In genomic region chr1:77682442-77683141, GRCh38 we compare ENCODE assay signal across 1 cellular context.
TF ChIP-seq lines count a peak whose summit lies in the region.

Gene ZZZ3 (minus strand): TSS chr1:77682658. CDS start chr1:77633354, 49,304 bp downstream.

TF ChIP-seq in K562, 482 proteins besides CTCF, POLR2A, EP300 and RAD21 (continued from another document and continues in another):
- TF ChIP-seq E4F1 (CRISPR knock-in tag; IDR thresholded peaks at IDR 0.05; ENCODE audit: borderline replicate concordance), result 0 out of 2 replicates have a peak, but pooled peaks have one; percentile 51
- TF ChIP-seq GABPA (tag; conservative IDR thresholded peaks at IDR 0.05; ENCODE audit: low read depth), result no peak
- TF ChIP-seq EP400 (IDR thresholded peaks at IDR 0.05), result peak; percentile 97
- peak; percentile 60 for TF ChIP-seq CXXC5 (CRISPR knock-in tag; IDR thresholded peaks at IDR 0.05)
- peak in 1 of 2 experiments; percentile 4; a peak in 1 of 4 replicates for TF ChIP-seq RCOR1 (IDR thresholded peaks at IDR 0.05; ENCODE audit: borderline replicate concordance in 1 of 2, low read depth in 2 of 2, low read length in 2 of 2)
- peak; percentile 72 for TF ChIP-seq SUPT5H (IDR thresholded peaks at IDR 0.05)
- TF ChIP-seq, protein P1, sequence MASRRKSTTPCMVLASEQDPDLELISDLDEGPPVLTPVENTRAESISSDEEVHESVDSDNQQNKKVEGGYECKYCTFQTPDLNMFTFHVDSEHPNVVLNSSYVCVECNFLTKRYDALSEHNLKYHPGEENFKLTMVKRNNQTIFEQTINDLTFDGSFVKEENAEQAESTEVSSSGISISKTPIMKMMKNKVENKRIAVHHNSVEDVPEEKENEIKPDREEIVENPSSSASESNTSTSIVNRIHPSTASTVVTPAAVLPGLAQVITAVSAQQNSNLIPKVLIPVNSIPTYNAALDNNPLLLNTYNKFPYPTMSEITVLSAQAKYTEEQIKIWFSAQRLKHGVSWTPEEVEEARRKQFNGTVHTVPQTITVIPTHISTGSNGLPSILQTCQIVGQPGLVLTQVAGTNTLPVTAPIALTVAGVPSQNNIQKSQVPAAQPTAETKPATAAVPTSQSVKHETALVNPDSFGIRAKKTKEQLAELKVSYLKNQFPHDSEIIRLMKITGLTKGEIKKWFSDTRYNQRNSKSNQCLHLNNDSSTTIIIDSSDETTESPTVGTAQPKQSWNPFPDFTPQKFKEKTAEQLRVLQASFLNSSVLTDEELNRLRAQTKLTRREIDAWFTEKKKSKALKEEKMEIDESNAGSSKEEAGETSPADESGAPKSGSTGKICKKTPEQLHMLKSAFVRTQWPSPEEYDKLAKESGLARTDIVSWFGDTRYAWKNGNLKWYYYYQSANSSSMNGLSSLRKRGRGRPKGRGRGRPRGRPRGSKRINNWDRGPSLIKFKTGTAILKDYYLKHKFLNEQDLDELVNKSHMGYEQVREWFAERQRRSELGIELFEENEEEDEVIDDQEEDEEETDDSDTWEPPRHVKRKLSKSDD (conservative IDR thresholded peaks at IDR 0.05; ENCODE audit: low read length), result peak; percentile 99
- TF ChIP-seq NFATC3 (IDR thresholded peaks at IDR 0.05), result no peak; the same call in 1 of the 2 replicates
- peak; percentile 82 for TF ChIP-seq PRDM10 (IDR thresholded peaks at IDR 0.05; ENCODE audit: partially characterized antibody)
- TF ChIP-seq CBX3 (IDR thresholded peaks at IDR 0.05; ENCODE audit: borderline replicate concordance in 1 of 2, low read length in 2 of 2), result 0 out of 3 replicates have a peak, but pooled peaks of 1 of the 2 experiments have one; percentile 11
- peak; percentile 33; the same call in 1 of the 2 replicates for TF ChIP-seq L3MBTL2 (IDR thresholded peaks at IDR 0.05)
- TF ChIP-seq PHF20 (IDR thresholded peaks at IDR 0.05; ENCODE audit: partially characterized antibody), result peak; percentile 82
- 0 out of 2 replicates have a peak, but pooled peaks have one; percentile 43 for TF ChIP-seq ZNF384 (IDR thresholded peaks at IDR 0.05; ENCODE audit: low read depth, low read length)
- TF ChIP-seq KDM2B (CRISPR knock-in tag; IDR thresholded peaks at IDR 0.05), result no peak
- 0 out of 2 replicates have a peak, but pooled peaks have one; percentile 2 for TF ChIP-seq ZNF436 (CRISPR knock-in tag; IDR thresholded peaks at IDR 0.05)
- TF ChIP-seq, protein P2, sequence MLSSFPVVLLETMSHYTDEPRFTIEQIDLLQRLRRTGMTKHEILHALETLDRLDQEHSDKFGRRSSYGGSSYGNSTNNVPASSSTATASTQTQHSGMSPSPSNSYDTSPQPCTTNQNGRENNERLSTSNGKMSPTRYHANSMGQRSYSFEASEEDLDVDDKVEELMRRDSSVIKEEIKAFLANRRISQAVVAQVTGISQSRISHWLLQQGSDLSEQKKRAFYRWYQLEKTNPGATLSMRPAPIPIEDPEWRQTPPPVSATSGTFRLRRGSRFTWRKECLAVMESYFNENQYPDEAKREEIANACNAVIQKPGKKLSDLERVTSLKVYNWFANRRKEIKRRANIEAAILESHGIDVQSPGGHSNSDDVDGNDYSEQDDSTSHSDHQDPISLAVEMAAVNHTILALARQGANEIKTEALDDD (IDR thresholded peaks at IDR 0.05), result peak; percentile 50; the same call in 1 of the 2 replicates
- peak; percentile 80 for TF ChIP-seq ASH1L (IDR thresholded peaks at IDR 0.05; ENCODE audit: borderline replicate concordance, low read depth, partially characterized antibody)
- TF ChIP-seq, protein P3, sequence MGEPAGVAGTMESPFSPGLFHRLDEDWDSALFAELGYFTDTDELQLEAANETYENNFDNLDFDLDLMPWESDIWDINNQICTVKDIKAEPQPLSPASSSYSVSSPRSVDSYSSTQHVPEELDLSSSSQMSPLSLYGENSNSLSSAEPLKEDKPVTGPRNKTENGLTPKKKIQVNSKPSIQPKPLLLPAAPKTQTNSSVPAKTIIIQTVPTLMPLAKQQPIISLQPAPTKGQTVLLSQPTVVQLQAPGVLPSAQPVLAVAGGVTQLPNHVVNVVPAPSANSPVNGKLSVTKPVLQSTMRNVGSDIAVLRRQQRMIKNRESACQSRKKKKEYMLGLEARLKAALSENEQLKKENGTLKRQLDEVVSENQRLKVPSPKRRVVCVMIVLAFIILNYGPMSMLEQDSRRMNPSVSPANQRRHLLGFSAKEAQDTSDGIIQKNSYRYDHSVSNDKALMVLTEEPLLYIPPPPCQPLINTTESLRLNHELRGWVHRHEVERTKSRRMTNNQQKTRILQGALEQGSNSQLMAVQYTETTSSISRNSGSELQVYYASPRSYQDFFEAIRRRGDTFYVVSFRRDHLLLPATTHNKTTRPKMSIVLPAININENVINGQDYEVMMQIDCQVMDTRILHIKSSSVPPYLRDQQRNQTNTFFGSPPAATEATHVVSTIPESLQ (CRISPR knock-in tag; IDR thresholded peaks at IDR 0.05), result no peak
- TF ChIP-seq SIX5 (IDR thresholded peaks at IDR 0.05; ENCODE audit: borderline replicate concordance in 1 of 2, insufficient read depth in 1 of 2, low read depth in 1 of 2, low read length in 2 of 2), result peak in 1 of 2 experiments; percentile 3; a peak in 1 of 4 replicates
- TF ChIP-seq NCOA6 (IDR thresholded peaks at IDR 0.05), result no peak
- TF ChIP-seq TOE1 (IDR thresholded peaks at IDR 0.05; ENCODE audit: borderline replicate concordance), result peak; percentile 80; the same call in 1 of the 2 replicates
- TF ChIP-seq TOE1 (CRISPR knock-in tag; IDR thresholded peaks at IDR 0.05; ENCODE audit: borderline replicate concordance, low read depth), result no peak
- TF ChIP-seq, protein P4, sequence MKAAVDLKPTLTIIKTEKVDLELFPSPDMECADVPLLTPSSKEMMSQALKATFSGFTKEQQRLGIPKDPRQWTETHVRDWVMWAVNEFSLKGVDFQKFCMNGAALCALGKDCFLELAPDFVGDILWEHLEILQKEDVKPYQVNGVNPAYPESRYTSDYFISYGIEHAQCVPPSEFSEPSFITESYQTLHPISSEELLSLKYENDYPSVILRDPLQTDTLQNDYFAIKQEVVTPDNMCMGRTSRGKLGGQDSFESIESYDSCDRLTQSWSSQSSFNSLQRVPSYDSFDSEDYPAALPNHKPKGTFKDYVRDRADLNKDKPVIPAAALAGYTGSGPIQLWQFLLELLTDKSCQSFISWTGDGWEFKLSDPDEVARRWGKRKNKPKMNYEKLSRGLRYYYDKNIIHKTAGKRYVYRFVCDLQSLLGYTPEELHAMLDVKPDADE (conservative IDR thresholded peaks at IDR 0.05; ENCODE audit: control insufficient read depth, low read depth, low read length), result peak; percentile 52; the same call in 1 of the 2 replicates
- peak; percentile 76 for TF ChIP-seq TFE3 (CRISPR knock-in tag; IDR thresholded peaks at IDR 0.05)
- TF ChIP-seq ZNF311 (CRISPR knock-in tag; IDR thresholded peaks at IDR 0.05), result no peak
- TF ChIP-seq MAFK (IDR thresholded peaks at IDR 0.05; ENCODE audit: low read length), result no peak
- peak; percentile 51; the same call in 1 of the 2 replicates for TF ChIP-seq RNF2 (IDR thresholded peaks at IDR 0.05)
- TF ChIP-seq, protein P5, sequence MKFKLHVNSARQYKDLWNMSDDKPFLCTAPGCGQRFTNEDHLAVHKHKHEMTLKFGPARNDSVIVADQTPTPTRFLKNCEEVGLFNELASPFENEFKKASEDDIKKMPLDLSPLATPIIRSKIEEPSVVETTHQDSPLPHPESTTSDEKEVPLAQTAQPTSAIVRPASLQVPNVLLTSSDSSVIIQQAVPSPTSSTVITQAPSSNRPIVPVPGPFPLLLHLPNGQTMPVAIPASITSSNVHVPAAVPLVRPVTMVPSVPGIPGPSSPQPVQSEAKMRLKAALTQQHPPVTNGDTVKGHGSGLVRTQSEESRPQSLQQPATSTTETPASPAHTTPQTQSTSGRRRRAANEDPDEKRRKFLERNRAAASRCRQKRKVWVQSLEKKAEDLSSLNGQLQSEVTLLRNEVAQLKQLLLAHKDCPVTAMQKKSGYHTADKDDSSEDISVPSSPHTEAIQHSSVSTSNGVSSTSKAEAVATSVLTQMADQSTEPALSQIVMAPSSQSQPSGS (CRISPR knock-in tag; IDR thresholded peaks at IDR 0.05), result no peak
- TF ChIP-seq TFAM (CRISPR knock-in tag; conservative IDR thresholded peaks at IDR 0.05), result no peak
- peak; percentile 96 for TF ChIP-seq USF2 (CRISPR knock-in tag; IDR thresholded peaks at IDR 0.05)
- TF ChIP-seq SAP30 (IDR thresholded peaks at IDR 0.05; ENCODE audit: borderline replicate concordance, insufficient read depth, low read depth, low read length, poor library complexity, severe bottlenecking), result peak; percentile 43
- TF ChIP-seq SAFB (IDR thresholded peaks at IDR 0.05; ENCODE audit: borderline replicate concordance, low read depth, low read length), result no peak
